ENCODE assay signal across 17 cellular contexts in the genomic region with DNA sequence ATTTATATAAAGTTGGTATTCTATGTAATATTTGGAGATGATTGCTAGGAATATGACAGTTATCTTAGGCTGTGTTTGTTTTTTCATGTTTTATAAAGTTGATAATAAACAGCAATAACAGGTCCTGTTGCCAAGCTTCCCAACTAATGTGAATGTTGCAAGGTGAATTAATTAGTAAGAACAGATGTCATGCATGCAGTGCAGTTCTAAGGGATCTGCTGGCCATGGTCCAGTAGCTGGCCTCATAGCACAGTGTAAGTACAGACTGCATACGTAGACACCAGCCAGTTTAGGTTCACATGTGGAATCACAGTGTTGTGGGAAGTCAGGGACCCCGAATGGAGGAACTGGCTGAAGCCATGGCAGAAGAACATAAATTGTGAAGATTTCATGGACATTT.
A peak's percentile ranks its signal among the peaks of the same experiment; 100 is the strongest.
DNase-seq lines count a peak whose midpoint lies in the region; ATAC-seq lines count a peak whose summit lies in the region.
"Had no signal": no experiment of that assay in that cellular context is flagged by ENCODE, and none has a peak within 500 bp of the region (broad histone marks: within the 10 kb centered on the region; RNA-seq: fewer than 3 reads in every experiment).

No MANE protein-coding gene starts in this region.

- H3K27ac Mint-ChIP-seq in stimulated activated effector memory CD8-positive, alpha-beta T cell treated with anti-CD3 and anti-CD28 coated beads, Interleukin-12 subunit alpha, Interleukin-12 subunit beta, amount 100 ng/mL, for 72 hours: no peak overlapping the region
- H3K27ac Mint-ChIP-seq: CD8-positive, alpha-beta T cell had no signal

- H3K4me3 Mint-ChIP-seq in stimulated activated effector memory CD8-positive, alpha-beta T cell treated with anti-CD3 and anti-CD28 coated beads, Interleukin-12 subunit alpha, Interleukin-12 subunit beta, amount 100 ng/mL, for 72 hours: no peak overlapping the region
- H3K4me3 Mint-ChIP-seq: CD8-positive, alpha-beta T cell had no signal

- peaks cover 8% of the 10 kb centered on the region for H3K9me3 Mint-ChIP-seq in stimulated activated effector memory CD8-positive, alpha-beta T cell treated with anti-CD3 and anti-CD28 coated beads, Interleukin-12 subunit alpha, Interleukin-12 subunit beta, amount 100 ng/mL, for 72 hours
- H3K9me3 Mint-ChIP-seq: CD8-positive, alpha-beta T cell had no signal

- DNase-seq in NCI-H748 (lab: John Stamatoyannopoulos, UW; ENCODE audit: unreplicated experiment) (peak; percentile 10), NCI-H748 treated with DMSO at 0.1 percent for 48 hours (lab: John Stamatoyannopoulos, UW) (no peak), DMS 273 (lab: John Stamatoyannopoulos, UW; ENCODE audit: unreplicated experiment) (peak; percentile 92), NCI-H446 treated with DMSO at 0.1 percent for 48 hours (lab: John Stamatoyannopoulos, UW) (peak; percentile 79), left kidney (ENCODE audit: low read depth, low spot score) (peak; percentile 31)
- DNase-seq in stimulated activated CD4-positive, alpha-beta T cell treated with anti-CD3 and anti-CD28 coated beads, Interleukin-1b, Interleukin-23, amount 100 ng/mL, for 48 hours: no peak
- no peak for DNase-seq in stimulated activated effector memory CD8-positive, alpha-beta T cell treated with anti-CD3 and anti-CD28 coated beads, Interleukin-12 subunit alpha, Interleukin-12 subunit beta, amount 100 ng/mL, for 72 hours (ENCODE audit: low spot score in 2 of 2)
- DNase-seq: CD8-positive, alpha-beta T cell; DMS79; GOT3; NCI-H1417; NCI-H1930; NCI-H510A; SHP77; T-helper 1 cell had no signal

- no peaks in the 10 kb centered on the region for H3K4me1 Mint-ChIP-seq in stimulated activated effector memory CD8-positive, alpha-beta T cell treated with anti-CD3 and anti-CD28 coated beads, Interleukin-12 subunit alpha, Interleukin-12 subunit beta, amount 100 ng/mL, for 72 hours

- H3K36me3 Mint-ChIP-seq in stimulated activated effector memory CD8-positive, alpha-beta T cell treated with anti-CD3 and anti-CD28 coated beads, Interleukin-12 subunit alpha, Interleukin-12 subunit beta, amount 100 ng/mL, for 72 hours: no peaks in the 10 kb centered on the region
- H3K36me3 Mint-ChIP-seq: CD8-positive, alpha-beta T cell had no signal

- ATAC-seq in HG02588 (IDR thresholded peaks at IDR 0.05; ENCODE audit: unreplicated experiment): no peak
- no peak for ATAC-seq in stimulated activated effector memory CD8-positive, alpha-beta T cell treated with anti-CD3 and anti-CD28 coated beads, Interleukin-12 subunit alpha, Interleukin-12 subunit beta, amount 100 ng/mL, for 72 hours
- ATAC-seq: CD8-positive, alpha-beta T cell; HCT116 had no signal

Comparison
In these comparisons a context has a peak if more than half of its experiments do, and no peak if none do; other contexts are left out.
1. DNase-seq: peak in NCI-H748 (single experiment), DMS 273 (single experiment), NCI-H446 treated with DMSO at 0.1 percent for 48 hours (single experiment) and left kidney (single experiment); none in NCI-H748 treated with DMSO at 0.1 percent for 48 hours (single experiment), stimulated activated CD4-positive, alpha-beta T cell treated with anti-CD3 and anti-CD28 coated beads, Interleukin-1b, Interleukin-23, amount 100 ng/mL, for 48 hours (single experiment) and stimulated activated effector memory CD8-positive, alpha-beta T cell treated with anti-CD3 and anti-CD28 coated beads, Interleukin-12 subunit alpha, Interleukin-12 subunit beta, amount 100 ng/mL, for 72 hours (0 of 2).